In the genomic region with DNA sequence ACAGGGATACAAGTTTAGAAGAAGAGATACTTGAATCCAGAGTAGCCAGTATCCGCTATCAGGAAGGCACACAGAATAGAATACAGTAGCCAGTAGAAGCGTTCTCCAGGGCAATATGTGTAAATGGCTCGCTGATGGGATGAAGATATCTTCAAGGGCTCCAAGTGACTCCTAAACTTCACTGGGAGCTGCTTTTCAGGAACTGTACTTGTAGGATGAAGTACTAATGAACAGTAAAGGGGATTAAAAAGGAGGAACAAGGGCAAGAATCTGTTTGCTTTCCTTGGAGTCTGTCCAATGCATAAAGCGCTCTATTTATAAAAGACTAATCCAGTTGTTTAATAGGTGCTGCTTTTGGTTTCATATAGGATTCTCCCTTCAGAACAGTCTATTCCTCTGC, we compare ENCODE assay signal across 23 cellular contexts.
"Had no signal": no experiment of that assay in that cellular context is flagged by ENCODE, and none has a peak within 500 bp of the region (broad histone marks: within the 10 kb centered on the region; RNA-seq: fewer than 3 reads in every experiment).

No MANE protein-coding gene starts in this region.

- H3K27ac ChIP-seq: breast epithelium, heart right ventricle, parathyroid adenoma, testis, transverse colon had no signal

- H3K4me3 ChIP-seq: breast epithelium, esophagus muscularis mucosa, heart right ventricle, testis, transverse colon had no signal

- DNase-seq: activated B cell treated with CpG ODN at 0.5 μM for 24 hours; activated CD4-positive, alpha-beta T cell treated with anti-CD3 and anti-CD28 coated beads, Interleukin-2, amount 50 U/mL, for 1 hour; activated CD8-positive, alpha-beta T cell treated with anti-CD3 and anti-CD28 coated beads for 36 hours; activated gamma-delta T cell treated with Interleukin-2 at 50 U/mL for 16 hours; activated naive CD8-positive, alpha-beta T cell treated with anti-CD3 and anti-CD28 coated beads, Interleukin-2, amount 50 U/mL, for 24 hours; activated T-cell treated with anti-CD3 and anti-CD28 coated beads, Interleukin-2, amount 50 U/mL, for 4 hours; amygdala; central memory CD4-positive, alpha-beta T cell; endodermal cell; foreskin melanocyte; heart right ventricle; left ventricle myocardium superior; naive thymus-derived CD8-positive, alpha-beta T cell; occipital lobe; right cardiac atrium; stimulated activated CD4-positive, alpha-beta T cell treated with anti-CD3 and anti-CD28 coated beads, Interleukin-2, amount 100 ng/mL, for 48 hours; stimulated activated naive CD4-positive, alpha-beta T cell treated with Interleukin-2 at 50 U/mL for 16 hours; T-helper 2 cell; testis; transverse colon had no signal
